ENCODE assay signal across 1 cellular context in genomic region chr6:146546440-146546839, GRCh38.
TF ChIP-seq lines count a peak whose summit lies in the region.

No MANE protein-coding gene starts in this region.

TF ChIP-seq in SK-N-SH, 30 proteins besides CTCF, POLR2A, EP300 and RAD21 (continued from another document):
- TF ChIP-seq REST (IDR thresholded peaks at IDR 0.05; ENCODE audit: low read depth, low read length) (no peak), JUND (IDR thresholded peaks at IDR 0.05) (peak; percentile 59), RXRA (IDR thresholded peaks at IDR 0.05; ENCODE audit: borderline replicate concordance, low read depth) (no peak), USF1 (IDR thresholded peaks at IDR 0.05; ENCODE audit: borderline replicate concordance, low read depth) (no peak), EZH2phosphoT487 (IDR thresholded peaks at IDR 0.05; ENCODE audit: borderline replicate concordance, low read depth) (no peak), MEF2A (IDR thresholded peaks at IDR 0.05; ENCODE audit: borderline replicate concordance, low read depth) (no peak)
- TF ChIP-seq, protein P1, sequence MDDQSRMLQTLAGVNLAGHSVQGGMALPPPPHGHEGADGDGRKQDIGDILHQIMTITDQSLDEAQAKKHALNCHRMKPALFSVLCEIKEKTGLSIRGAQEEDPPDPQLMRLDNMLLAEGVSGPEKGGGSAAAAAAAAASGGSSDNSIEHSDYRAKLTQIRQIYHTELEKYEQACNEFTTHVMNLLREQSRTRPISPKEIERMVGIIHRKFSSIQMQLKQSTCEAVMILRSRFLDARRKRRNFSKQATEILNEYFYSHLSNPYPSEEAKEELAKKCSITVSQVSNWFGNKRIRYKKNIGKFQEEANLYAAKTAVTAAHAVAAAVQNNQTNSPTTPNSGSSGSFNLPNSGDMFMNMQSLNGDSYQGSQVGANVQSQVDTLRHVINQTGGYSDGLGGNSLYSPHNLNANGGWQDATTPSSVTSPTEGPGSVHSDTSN (IDR thresholded peaks at IDR 0.05): peak; percentile 17; the same call in 1 of the 2 replicates
TF ChIP-seq in SK-N-SH: peak in this region for 3.
